Comparison of ENCODE assay signal across 10 cellular contexts in the genomic region with DNA sequence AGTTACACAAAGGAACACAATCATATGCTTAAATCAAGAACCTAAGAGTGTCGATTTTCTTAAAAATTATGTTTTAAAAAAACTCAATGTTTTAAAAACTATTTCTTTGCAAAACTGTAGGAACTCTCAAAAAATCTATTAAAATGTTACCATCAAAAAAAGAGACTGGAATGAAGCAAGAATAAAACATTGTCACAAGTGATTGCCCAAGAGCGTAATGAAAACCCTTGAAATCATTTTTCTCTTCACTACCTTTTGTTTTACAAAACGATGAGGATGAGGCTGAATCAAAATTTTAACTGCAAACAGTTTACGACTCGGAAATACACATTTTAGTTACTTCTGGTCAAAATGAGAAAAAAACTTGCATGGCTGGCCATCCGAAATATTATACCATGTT. TPM values are rescaled to one million over a fixed set of nuclear protein-coding genes. Genes with fewer than 3 reads are reported as not detected.
A peak's percentile ranks its signal among the peaks of the same experiment; 100 is the strongest.
DNase-seq lines count a peak whose midpoint lies in the region; ATAC-seq and TF ChIP-seq lines count a peak whose summit lies in the region.
"Had no signal": no experiment of that assay in that cellular context is flagged by ENCODE, and none has a peak within 500 bp of the region (broad histone marks: within the 10 kb centered on the region; RNA-seq: fewer than 3 reads in every experiment).

No MANE protein-coding gene starts in this region.

- 0 to 2% methylated on average over 6 of the region's 6 CpGs for WGBS in body of pancreas, 2 donors
- 2 to 5% methylated on average over 6 of the region's 6 CpGs for WGBS in upper lobe of left lung, 2 donors

- H3K27me3 Mint-ChIP-seq in activated naive CD4-positive, alpha-beta T cell treated with anti-CD3 and anti-CD28 coated beads, Interleukin-2, amount 10 ng/mL, durations not matched to agents 7 days and 5 days = no peaks in the 10 kb centered on the region
- H3K27me3 Mint-ChIP-seq in memory B cell = no peaks in the 10 kb centered on the region

- TF ChIP-seq EP300 in upper lobe of left lung (IDR thresholded peaks at IDR 0.05) = no peak

- peak overlapping the region; percentile 89 for H3K4me3 Mint-ChIP-seq in activated naive CD4-positive, alpha-beta T cell treated with anti-CD3 and anti-CD28 coated beads, Interleukin-2, amount 10 ng/mL, durations not matched to agents 7 days and 5 days
- peak overlapping the region; percentile 94 for H3K4me3 Mint-ChIP-seq in memory B cell

- H3K4me1 ChIP-seq in body of pancreas (peaks cover 37% of the 10 kb centered on the region), upper lobe of left lung (peaks cover 22 to 37% (median 26%) of the 10 kb centered on the region in 4 donors)

- peaks cover 39% of the 10 kb centered on the region for H3K36me3 Mint-ChIP-seq in activated naive CD4-positive, alpha-beta T cell treated with anti-CD3 and anti-CD28 coated beads, Interleukin-2, amount 10 ng/mL, durations not matched to agents 7 days and 5 days
- H3K36me3 Mint-ChIP-seq in memory B cell = peaks cover 19% of the 10 kb centered on the region

- DNase-seq in activated naive CD4-positive, alpha-beta T cell treated with anti-CD3 and anti-CD28 coated beads, Interleukin-2, amount 10 ng/mL, durations not matched to agents 7 days and 5 days = no peak
- DNase-seq in activated naive CD4-positive, alpha-beta T cell treated with anti-CD3 and anti-CD28 coated beads, Interleukin-2, amount 50 U/mL, for 16 hours = no peak
- no peak for DNase-seq in body of pancreas
- no peak for DNase-seq in memory B cell (ENCODE audit: low spot score in 2 of 2)
- no peak for DNase-seq in upper lobe of left lung
- no peak for DNase-seq in NCI-H226
- no peak for DNase-seq in activated CD4-positive, CD25-positive, alpha-beta regulatory T cell (lab: John Stamatoyannopoulos, UW)
- DNase-seq: activated effector memory CD4-positive, alpha-beta T cell treated with Interleukin-2 at 50 U/mL for 16 hours; DMS153 had no signal

- no peak for TF ChIP-seq CTCF in body of pancreas (IDR thresholded peaks at IDR 0.05)
- TF ChIP-seq CTCF in upper lobe of left lung (IDR thresholded peaks at IDR 0.05) = no peak

- H3K4me1 Mint-ChIP-seq in activated naive CD4-positive, alpha-beta T cell treated with anti-CD3 and anti-CD28 coated beads, Interleukin-2, amount 10 ng/mL, durations not matched to agents 7 days and 5 days = peaks cover 56% of the 10 kb centered on the region
- peaks cover 30% of the 10 kb centered on the region for H3K4me1 Mint-ChIP-seq in memory B cell

- H3K9me3 Mint-ChIP-seq in activated naive CD4-positive, alpha-beta T cell treated with anti-CD3 and anti-CD28 coated beads, Interleukin-2, amount 10 ng/mL, durations not matched to agents 7 days and 5 days = no peaks in the 10 kb centered on the region
- no peaks in the 10 kb centered on the region for H3K9me3 Mint-ChIP-seq in memory B cell

- intact Hi-C loops in body of pancreas (cut with DNase I) = no loop called here

- H3K4me3 ChIP-seq in body of pancreas (peak overlapping the region; percentile 55 to 95), upper lobe of left lung (peak overlapping the region; percentile 62 to 85 (median 80))

- H3K27ac Mint-ChIP-seq in activated naive CD4-positive, alpha-beta T cell treated with anti-CD3 and anti-CD28 coated beads, Interleukin-2, amount 10 ng/mL, durations not matched to agents 7 days and 5 days = peak overlapping the region; percentile 100
- peak overlapping the region; percentile 100 for H3K27ac Mint-ChIP-seq in memory B cell

- CTCF ChIA-PET in activated naive CD4-positive, alpha-beta T cell treated with anti-CD3 and anti-CD28 coated beads, Interleukin-2, amount 10 ng/mL, durations not matched to agents 7 days and 5 days (lab: Charles Lee) = interaction anchor here (2.2 kb wide), 1 partner anchor 52 kb away, joined by 7 read pairs; no protein-coding TSS in a partner anchor

- H3K27ac ChIP-seq in body of pancreas = peak overlapping the region in 3 of 4 donors; percentile 98 to 99 (median 99)
- peak overlapping the region in 3 of 4 donors; percentile 97 to 100 (median 99) for H3K27ac ChIP-seq in upper lobe of left lung

- no peaks in the 10 kb centered on the region for H3K27me3 ChIP-seq in body of pancreas
- no peaks in the 10 kb centered on the region for H3K27me3 ChIP-seq in upper lobe of left lung

- ATAC-seq in body of pancreas (no peak), memory B cell (ENCODE audit: low read depth) (no peak), upper lobe of left lung (ENCODE audit: low FRiP score in 2 of 2) (no peak), GM21423 (IDR thresholded peaks at IDR 0.05; ENCODE audit: unreplicated experiment) (no peak)

- TF ChIP-seq POLR2A in body of pancreas (IDR thresholded peaks at IDR 0.05) (no peak), upper lobe of left lung (IDR thresholded peaks at IDR 0.05) (no peak)

- H3K9me3 ChIP-seq in body of pancreas (no peaks in the 10 kb centered on the region), upper lobe of left lung (no peaks in the 10 kb centered on the region)

- H3K36me3 ChIP-seq in body of pancreas (replicated peaks in 1 of 2; ENCODE audit: insufficient read depth in 1 of 2, low read depth in 2 of 2) = peaks cover 0 to 2% of the 10 kb centered on the region in 2 donors
- H3K36me3 ChIP-seq in upper lobe of left lung = peaks cover 0 to 10% (median under 1%) of the 10 kb centered on the region in 4 donors

RNA-seq across cellular contexts. Expression of gene YME1L1, which starts 0.9 kb away (rescaled TPM):
- total RNA-seq in body of pancreas (10 to 100 TPM; 27.0 to 64.9 TPM), upper lobe of left lung (10 to 100 TPM; 30.6 to 85.7 (median 64.2) TPM)

RNA-seq across cellular contexts. Expression of gene MASTL, which starts 1.8 kb away (rescaled TPM):
- total RNA-seq in body of pancreas (1 to 10 TPM; 4.3 to 4.9 TPM), upper lobe of left lung (10 to 100 TPM in 2 of 6 donors, 1 to 10 TPM in 4; 5.7 to 19.9 (median 7.5) TPM)

RNA-seq across cellular contexts. Expression of gene ANKRD26, which starts 53.0 kb away (rescaled TPM):
- total RNA-seq in body of pancreas = 10 to 100 TPM; 10.1 to 12.2 TPM
- 10 to 100 TPM in 2 of 6 donors, 1 to 10 TPM in 4; 4.9 to 45.1 (median 6.5) TPM for total RNA-seq in upper lobe of left lung
